7 cellular contexts compared by ENCODE assay signal in the genomic region with DNA sequence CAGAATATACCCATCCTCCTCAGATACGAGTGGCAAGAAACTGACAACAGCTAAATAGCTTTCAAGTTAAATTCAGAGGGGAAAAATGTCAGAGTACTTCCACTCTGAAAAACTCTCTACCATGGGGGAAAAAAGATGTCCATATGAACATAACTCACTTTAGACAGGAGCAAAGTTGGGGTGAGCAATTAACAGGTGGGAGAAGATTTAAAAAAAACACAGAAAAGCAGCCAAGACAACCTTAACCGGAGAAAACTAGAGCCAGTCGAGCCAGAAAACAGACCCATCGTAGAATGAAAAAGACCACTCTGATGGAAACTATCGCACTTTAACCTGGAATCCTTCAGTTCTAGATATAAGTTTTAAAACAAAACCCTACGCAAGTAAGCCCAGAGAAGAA. TPM values are rescaled to one million over a fixed set of nuclear protein-coding genes. Genes with fewer than 3 reads are reported as not detected.
A peak's percentile ranks its signal among the peaks of the same experiment; 100 is the strongest.
DNase-seq lines count a peak whose midpoint lies in the region; ATAC-seq and TF ChIP-seq lines count a peak whose summit lies in the region.

No MANE protein-coding gene starts in this region.

- H3K4me3 ChIP-seq in HFF-Myc (replicated peaks; ENCODE audit: low read depth, low read length) (peak overlapping the region; percentile 85), iPS-15b (ENCODE audit: low read depth, low read length) (peak overlapping the region; percentile 69)

- H3K27ac Mint-ChIP-seq in activated CD8-positive, alpha-beta T cell treated with anti-CD3 and anti-CD28 coated beads, Interleukin-2, amount 10 ng/mL, durations not matched to agents 7 days and 5 days, result peak overlapping the region; percentile 93
- H3K27ac Mint-ChIP-seq in stimulated activated memory B cell treated with anti-CD40 and anti-IgM and Interleukin-4, amounts not matched to agents 10 μg/mL and 1 μg/mL and 100 μg/mL, for 72 hours, result peak overlapping the region; percentile 86

- no peaks in the 10 kb centered on the region for H3K27me3 ChIP-seq in iPS-15b (ENCODE audit: control insufficient read depth, insufficient read depth, low read length)

- POLR2A ChIA-PET in activated CD8-positive, alpha-beta T cell treated with anti-CD3 and anti-CD28 coated beads, Interleukin-2, amount 10 ng/mL, durations not matched to agents 7 days and 5 days (lab: Charles Lee), result interaction anchor here (0.7 kb wide), 2 partner anchors 179 to 370 kb away, joined by 3 read pairs; a partner anchor contains a TSS

- H3K9me3 ChIP-seq in iPS-15b (ENCODE audit: control insufficient read depth, insufficient read depth, low read length), result no peaks in the 10 kb centered on the region

- peak overlapping the region; percentile 89 for H3K4me3 Mint-ChIP-seq in activated CD8-positive, alpha-beta T cell treated with anti-CD3 and anti-CD28 coated beads, Interleukin-2, amount 10 ng/mL, durations not matched to agents 7 days and 5 days
- H3K4me3 Mint-ChIP-seq in stimulated activated memory B cell treated with anti-CD40 and anti-IgM and Interleukin-4, amounts not matched to agents 10 μg/mL and 1 μg/mL and 100 μg/mL, for 72 hours, result peak overlapping the region; percentile 93

- no peaks in the 10 kb centered on the region for H3K9me3 Mint-ChIP-seq in activated CD8-positive, alpha-beta T cell treated with anti-CD3 and anti-CD28 coated beads, Interleukin-2, amount 10 ng/mL, durations not matched to agents 7 days and 5 days (ENCODE audit: insufficient read depth)
- H3K9me3 Mint-ChIP-seq in stimulated activated memory B cell treated with anti-CD40 and anti-IgM and Interleukin-4, amounts not matched to agents 10 μg/mL and 1 μg/mL and 100 μg/mL, for 72 hours, result no peaks in the 10 kb centered on the region

- H3K4me1 Mint-ChIP-seq in activated CD8-positive, alpha-beta T cell treated with anti-CD3 and anti-CD28 coated beads, Interleukin-2, amount 10 ng/mL, durations not matched to agents 7 days and 5 days (ENCODE audit: low read depth), result peaks cover 32% of the 10 kb centered on the region
- H3K4me1 Mint-ChIP-seq in stimulated activated memory B cell treated with anti-CD40 and anti-IgM and Interleukin-4, amounts not matched to agents 10 μg/mL and 1 μg/mL and 100 μg/mL, for 72 hours, result peaks cover 40% of the 10 kb centered on the region

- peak overlapping the region; percentile 81 for H3K9ac ChIP-seq in iPS-15b (ENCODE audit: low read depth, low read length)

- H3K36me3 ChIP-seq in iPS-15b (ENCODE audit: control insufficient read depth, insufficient read depth, low read length), result no peaks in the 10 kb centered on the region

- DNase-seq in HFF-Myc (ENCODE audit: extremely low read depth, low read depth) (no peak), HCEC 1CT (no peak), NCI-H774 (lab: John Stamatoyannopoulos, UW) (no peak)
- no peak for DNase-seq in activated CD8-positive, alpha-beta T cell treated with anti-CD3 and anti-CD28 coated beads, Interleukin-2, amount 10 ng/mL, durations not matched to agents 7 days and 5 days

- H3K4me1 ChIP-seq in iPS-15b (ENCODE audit: control insufficient read depth, insufficient read depth, low read length), result peaks cover 2% of the 10 kb centered on the region

- H3K27me3 Mint-ChIP-seq in activated CD8-positive, alpha-beta T cell treated with anti-CD3 and anti-CD28 coated beads, Interleukin-2, amount 10 ng/mL, durations not matched to agents 7 days and 5 days (ENCODE audit: low read depth), result no peaks in the 10 kb centered on the region
- no peaks in the 10 kb centered on the region for H3K27me3 Mint-ChIP-seq in stimulated activated memory B cell treated with anti-CD40 and anti-IgM and Interleukin-4, amounts not matched to agents 10 μg/mL and 1 μg/mL and 100 μg/mL, for 72 hours

- no peak for ATAC-seq in activated CD8-positive, alpha-beta T cell treated with anti-CD3 and anti-CD28 coated beads, Interleukin-2, amount 10 ng/mL, durations not matched to agents 7 days and 5 days
- no peak for ATAC-seq in stimulated activated memory B cell treated with anti-CD40 and anti-IgM and Interleukin-4, amounts not matched to agents 10 μg/mL and 1 μg/mL and 100 μg/mL, for 72 hours
- ATAC-seq in HG03521 (IDR thresholded peaks at IDR 0.05; ENCODE audit: unreplicated experiment), result no peak

- H3K36me3 Mint-ChIP-seq in activated CD8-positive, alpha-beta T cell treated with anti-CD3 and anti-CD28 coated beads, Interleukin-2, amount 10 ng/mL, durations not matched to agents 7 days and 5 days (ENCODE audit: low read depth), result peaks cover 40% of the 10 kb centered on the region
- peaks cover 32% of the 10 kb centered on the region for H3K36me3 Mint-ChIP-seq in stimulated activated memory B cell treated with anti-CD40 and anti-IgM and Interleukin-4, amounts not matched to agents 10 μg/mL and 1 μg/mL and 100 μg/mL, for 72 hours

- CTCF ChIA-PET in activated CD8-positive, alpha-beta T cell treated with anti-CD3 and anti-CD28 coated beads, Interleukin-2, amount 10 ng/mL, durations not matched to agents 7 days and 5 days (lab: Charles Lee), result interaction anchor here (0.6 to 4.6 kb wide), 5 partner anchors 9 to 370 kb away, joined by 3 to 40 read pairs (median 4); a partner anchor contains a TSS

- TF ChIP-seq CTCF in HFF-Myc (IDR thresholded peaks at IDR 0.05; ENCODE audit: low read depth, low read length, missing control alignments), result no peak

RNA-seq across cellular contexts. Expression of a gene that starts 0.8 kb away (rescaled TPM):
- total RNA-seq in activated CD8-positive, alpha-beta T cell treated with anti-CD3 and anti-CD28 coated beads, Interleukin-2, amount 10 ng/mL, durations not matched to agents 7 days and 5 days, result 10 to 100 TPM; 42.6 to 48.4 TPM

RNA-seq across cellular contexts. Expression of a gene that starts 33.4 kb away (rescaled TPM):
- 1 to 10 TPM; 1.4 to 1.8 TPM for total RNA-seq in activated CD8-positive, alpha-beta T cell treated with anti-CD3 and anti-CD28 coated beads, Interleukin-2, amount 10 ng/mL, durations not matched to agents 7 days and 5 days

RNA-seq across cellular contexts. Expression of a gene that starts 39.4 kb away (rescaled TPM):
- total RNA-seq in activated CD8-positive, alpha-beta T cell treated with anti-CD3 and anti-CD28 coated beads, Interleukin-2, amount 10 ng/mL, durations not matched to agents 7 days and 5 days, result 100 to 1,000 TPM; 179 to 183 TPM

RNA-seq across cellular contexts. Expression of a gene that starts 45.4 kb away (rescaled TPM):
- total RNA-seq in activated CD8-positive, alpha-beta T cell treated with anti-CD3 and anti-CD28 coated beads, Interleukin-2, amount 10 ng/mL, durations not matched to agents 7 days and 5 days, result 10 to 100 TPM; 35.3 to 36.0 TPM

RNA-seq across cellular contexts. Expression of a gene that starts 45.6 kb away (rescaled TPM):
- 10 to 100 TPM; 37.6 to 37.7 TPM for total RNA-seq in activated CD8-positive, alpha-beta T cell treated with anti-CD3 and anti-CD28 coated beads, Interleukin-2, amount 10 ng/mL, durations not matched to agents 7 days and 5 days
